In the genomic region with DNA sequence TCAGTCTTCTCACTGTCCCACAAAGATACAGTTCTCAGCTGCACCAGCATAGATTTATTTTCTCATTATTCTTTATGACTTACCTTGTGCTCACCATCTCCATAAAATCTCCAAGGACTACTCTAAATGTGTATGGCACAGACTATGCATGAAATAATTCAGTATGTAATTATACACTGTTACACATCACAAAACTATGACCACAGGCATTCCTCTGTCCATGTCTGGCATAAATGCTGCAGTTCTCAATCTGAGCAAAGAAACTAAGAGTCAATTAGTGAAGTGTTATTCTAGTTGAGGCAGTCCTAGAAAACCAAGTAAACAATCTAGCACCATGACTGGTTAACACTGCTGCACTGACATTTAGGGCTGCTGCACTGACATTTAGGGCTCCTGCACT, we compare ENCODE assay signal across 15 cellular contexts. TPM values are rescaled to one million over a fixed set of nuclear protein-coding genes. Genes with fewer than 3 reads are reported as not detected.
DNase-seq lines count a peak whose midpoint lies in the region; ATAC-seq and TF ChIP-seq lines count a peak whose summit lies in the region.
"Had no signal": no experiment of that assay in that cellular context is flagged by ENCODE, and none has a peak within 500 bp of the region (broad histone marks: within the 10 kb centered on the region; RNA-seq: fewer than 3 reads in every experiment).

No MANE protein-coding gene starts in this region.

- no peak for ATAC-seq in activated naive CD4-positive, alpha-beta T cell treated with anti-CD3 and anti-CD28 coated beads, Interleukin-2, amount 50 U/mL, for 72 hours
- ATAC-seq in WTC11, result no peak
- no peak for ATAC-seq in naive thymus-derived CD4-positive, alpha-beta T cell
- ATAC-seq: HepG2, lower lobe of right lung had no signal

- peaks cover 30% of the 10 kb centered on the region for H3K36me3 Mint-ChIP-seq in activated naive CD4-positive, alpha-beta T cell treated with anti-CD3 and anti-CD28 coated beads, Interleukin-2, amount 50 U/mL, for 24 hours
- peaks cover 36 to 52% of the 10 kb centered on the region in 2 donors for H3K36me3 Mint-ChIP-seq in activated naive CD4-positive, alpha-beta T cell treated with anti-CD3 and anti-CD28 coated beads, Interleukin-2, amount 50 U/mL, for 72 hours
- H3K36me3 Mint-ChIP-seq in WTC11, result peaks cover 62% of the 10 kb centered on the region
- H3K36me3 Mint-ChIP-seq in type B pancreatic cell, result peaks cover 23% of the 10 kb centered on the region
- peaks cover 3 to 31% (median 15%) of the 10 kb centered on the region in 5 donors for H3K36me3 Mint-ChIP-seq in naive thymus-derived CD4-positive, alpha-beta T cell

- no peaks in the 10 kb centered on the region for H3K36me3 ChIP-seq in breast epithelium
- H3K36me3 ChIP-seq in WERI-Rb-1, result peaks cover 37% of the 10 kb centered on the region
- H3K36me3 ChIP-seq in naive thymus-derived CD4-positive, alpha-beta T cell (ENCODE audit: control insufficient read depth in 2 of 3, insufficient read depth in 3 of 3, low read length in 3 of 3), result peaks cover 3 to 25% (median 9%) of the 10 kb centered on the region in 3 experiments
- H3K36me3 ChIP-seq: ovary had no signal

- H3K27me3 ChIP-seq in breast epithelium (no peaks in the 10 kb centered on the region), WERI-Rb-1 (ENCODE audit: insufficient read depth, low read depth, severe bottlenecking) (no peaks in the 10 kb centered on the region)
- no peaks in the 10 kb centered on the region for H3K27me3 ChIP-seq in naive thymus-derived CD4-positive, alpha-beta T cell (ENCODE audit: control insufficient read depth in 2 of 2, insufficient read depth in 2 of 2, low read length in 2 of 2)
- H3K27me3 ChIP-seq: ovary had no signal

- no peaks in the 10 kb centered on the region for H3K9me3 Mint-ChIP-seq in activated naive CD4-positive, alpha-beta T cell treated with anti-CD3 and anti-CD28 coated beads, Interleukin-2, amount 50 U/mL, for 24 hours
- no peaks in the 10 kb centered on the region for H3K9me3 Mint-ChIP-seq in activated naive CD4-positive, alpha-beta T cell treated with anti-CD3 and anti-CD28 coated beads, Interleukin-2, amount 50 U/mL, for 72 hours
- H3K9me3 Mint-ChIP-seq in WTC11 (no peaks in the 10 kb centered on the region), type B pancreatic cell (no peaks in the 10 kb centered on the region)
- peaks cover 0 to 6% (median 0%) of the 10 kb centered on the region in 11 donors for H3K9me3 Mint-ChIP-seq in naive thymus-derived CD4-positive, alpha-beta T cell

- TF ChIP-seq CTCF in WTC11 (IDR thresholded peaks at IDR 0.05) (no peak), type B pancreatic cell (conservative IDR thresholded peaks at IDR 0.05) (no peak), breast epithelium (IDR thresholded peaks at IDR 0.05) (no peak), WERI-Rb-1 (IDR thresholded peaks at IDR 0.05; ENCODE audit: low read depth, low read length) (no peak)

- POLR2A ChIA-PET in WTC11 (lab: Charles Lee), result no interaction called here
- POLR2A ChIA-PET in naive thymus-derived CD4-positive, alpha-beta T cell (lab: Charles Lee), result interaction anchor here (1.0 kb wide), 1 partner anchor 9 kb away, joined by 3 read pairs; no protein-coding TSS in a partner anchor

- TF ChIP-seq POLR2A in breast epithelium (IDR thresholded peaks at IDR 0.05), result no peak

- no peaks in the 10 kb centered on the region for H3K9me3 ChIP-seq in breast epithelium
- no peaks in the 10 kb centered on the region for H3K9me3 ChIP-seq in WERI-Rb-1 (ENCODE audit: severe bottlenecking)
- H3K9me3 ChIP-seq in naive thymus-derived CD4-positive, alpha-beta T cell (ENCODE audit: control insufficient read depth in 2 of 3, low read length in 3 of 3), result no peaks in the 10 kb centered on the region
- H3K9me3 ChIP-seq: lower lobe of right lung, ovary had no signal

- CTCF ChIA-PET in WTC11 (lab: Charles Lee), result no interaction called here
- CTCF ChIA-PET in naive thymus-derived CD4-positive, alpha-beta T cell (lab: Charles Lee), result interaction anchor here (0.6 to 0.9 kb wide), 2 partner anchors 28 to 535 kb away, joined by 3 to 10 read pairs; no protein-coding TSS in a partner anchor

- intact Hi-C loops in breast epithelium (cut with DNase I; ENCODE audit: low total_unique reads), result no loop called here
- intact Hi-C loops in naive thymus-derived CD4-positive, alpha-beta T cell (cut with micrococcal nuclease), result loop anchor here (10.0 kb wide), 5 partner anchors 548 to 1828 kb away; a partner anchor contains a TSS

- peak overlapping the region; percentile 97 for H3K4me3 Mint-ChIP-seq in activated naive CD4-positive, alpha-beta T cell treated with anti-CD3 and anti-CD28 coated beads, Interleukin-2, amount 50 U/mL, for 24 hours
- H3K4me3 Mint-ChIP-seq in WTC11 (no peak overlapping the region), type B pancreatic cell (no peak overlapping the region)
- peak overlapping the region in 1 of 10 donors; percentile 4 for H3K4me3 Mint-ChIP-seq in naive thymus-derived CD4-positive, alpha-beta T cell

- no peaks in the 10 kb centered on the region for H3K27me3 Mint-ChIP-seq in activated naive CD4-positive, alpha-beta T cell treated with anti-CD3 and anti-CD28 coated beads, Interleukin-2, amount 50 U/mL, for 24 hours
- peaks cover 3% of the 10 kb centered on the region for H3K27me3 Mint-ChIP-seq in WTC11 (ENCODE audit: low read depth)
- H3K27me3 Mint-ChIP-seq in type B pancreatic cell, result peaks cover 3% of the 10 kb centered on the region
- H3K27me3 Mint-ChIP-seq in naive thymus-derived CD4-positive, alpha-beta T cell, result peaks cover 0 to 5% (median 0%) of the 10 kb centered on the region in 5 donors

- no peak overlapping the region for H3K4me3 ChIP-seq in breast epithelium
- no peak overlapping the region for H3K4me3 ChIP-seq in WERI-Rb-1 (ENCODE audit: low read depth, low read length)
- H3K4me3 ChIP-seq in naive thymus-derived CD4-positive, alpha-beta T cell (ENCODE audit: low read length), result no peak overlapping the region
- H3K4me3 ChIP-seq: lower lobe of right lung, ovary had no signal

- H3K27ac ChIP-seq in breast epithelium (no peak overlapping the region), WERI-Rb-1 (no peak overlapping the region)
- no peak overlapping the region for H3K27ac ChIP-seq in naive thymus-derived CD4-positive, alpha-beta T cell (ENCODE audit: low read depth, low read length)
- H3K27ac ChIP-seq: lower lobe of right lung, ovary had no signal

- peaks cover 0 to 5% of the 10 kb centered on the region in 2 donors for H3K4me1 ChIP-seq in breast epithelium
- peaks cover 7 to 13% of the 10 kb centered on the region in 2 donors for H3K4me1 ChIP-seq in naive thymus-derived CD4-positive, alpha-beta T cell (ENCODE audit: control insufficient read depth in 2 of 2, insufficient read depth in 2 of 2, low read length in 2 of 2)

- peak overlapping the region; percentile 46 for H3K27ac Mint-ChIP-seq in activated naive CD4-positive, alpha-beta T cell treated with anti-CD3 and anti-CD28 coated beads, Interleukin-2, amount 50 U/mL, for 24 hours
- H3K27ac Mint-ChIP-seq in activated naive CD4-positive, alpha-beta T cell treated with anti-CD3 and anti-CD28 coated beads, Interleukin-2, amount 50 U/mL, for 72 hours, result peak overlapping the region in 1 of 2 donors; percentile 63
- H3K27ac Mint-ChIP-seq in WTC11 (peak overlapping the region; percentile 4), type B pancreatic cell (peak overlapping the region; percentile 67)
- H3K27ac Mint-ChIP-seq in naive thymus-derived CD4-positive, alpha-beta T cell, result peak overlapping the region in 4 of 9 donors; percentile 9 to 59 (median 38)

- H3K4me1 Mint-ChIP-seq in activated naive CD4-positive, alpha-beta T cell treated with anti-CD3 and anti-CD28 coated beads, Interleukin-2, amount 50 U/mL, for 24 hours, result peaks cover 41% of the 10 kb centered on the region
- peaks cover 10% of the 10 kb centered on the region for H3K4me1 Mint-ChIP-seq in WTC11
- peaks cover 12% of the 10 kb centered on the region for H3K4me1 Mint-ChIP-seq in type B pancreatic cell (ENCODE audit: unreplicated experiment)
- H3K4me1 Mint-ChIP-seq in naive thymus-derived CD4-positive, alpha-beta T cell, result peaks cover 14 to 44% (median 27%) of the 10 kb centered on the region in 7 donors

- no peak for DNase-seq in activated naive CD4-positive, alpha-beta T cell treated with anti-CD3 and anti-CD28 coated beads, Interleukin-2, amount 50 U/mL, for 72 hours (ENCODE audit: low spot score in 2 of 2)
- DNase-seq in WTC11 (ENCODE audit: low spot score) (no peak), fibroblast of gingiva (ENCODE audit: low read depth) (peak; percentile 30), type B pancreatic cell (ENCODE audit: extremely low spot score, unreplicated experiment) (no peak), breast epithelium (ENCODE audit: low spot score in 2 of 2) (no peak), WERI-Rb-1 (no peak)
- no peak for DNase-seq in naive thymus-derived CD4-positive, alpha-beta T cell
- DNase-seq: activated CD4-positive, alpha-beta T cell treated with anti-CD3 and anti-CD28 coated beads, Interleukin-2, amount 50 U/mL, for 4 hours; hippocampal formation; lower lobe of right lung; NK-92 treated with Interleukin-12 subunit alpha and Interleukin-12 subunit beta, amount 100 ng/mL, for 24 hours; ovary; stimulated activated CD4-positive, alpha-beta T cell treated with anti-CD3 and anti-CD28 coated beads, Interleukin-1b, Interleukin-23, amount 100 ng/mL, for 48 hours had no signal

TF ChIP-seq in WTC11, 78 proteins besides CTCF, POLR2A, EP300 and RAD21 (continues in another document):
- TF ChIP-seq KAT7 (CRISPR knock-in tag; IDR thresholded peaks at IDR 0.05; ENCODE audit: borderline replicate concordance), result no peak
- TF ChIP-seq, protein P1, sequence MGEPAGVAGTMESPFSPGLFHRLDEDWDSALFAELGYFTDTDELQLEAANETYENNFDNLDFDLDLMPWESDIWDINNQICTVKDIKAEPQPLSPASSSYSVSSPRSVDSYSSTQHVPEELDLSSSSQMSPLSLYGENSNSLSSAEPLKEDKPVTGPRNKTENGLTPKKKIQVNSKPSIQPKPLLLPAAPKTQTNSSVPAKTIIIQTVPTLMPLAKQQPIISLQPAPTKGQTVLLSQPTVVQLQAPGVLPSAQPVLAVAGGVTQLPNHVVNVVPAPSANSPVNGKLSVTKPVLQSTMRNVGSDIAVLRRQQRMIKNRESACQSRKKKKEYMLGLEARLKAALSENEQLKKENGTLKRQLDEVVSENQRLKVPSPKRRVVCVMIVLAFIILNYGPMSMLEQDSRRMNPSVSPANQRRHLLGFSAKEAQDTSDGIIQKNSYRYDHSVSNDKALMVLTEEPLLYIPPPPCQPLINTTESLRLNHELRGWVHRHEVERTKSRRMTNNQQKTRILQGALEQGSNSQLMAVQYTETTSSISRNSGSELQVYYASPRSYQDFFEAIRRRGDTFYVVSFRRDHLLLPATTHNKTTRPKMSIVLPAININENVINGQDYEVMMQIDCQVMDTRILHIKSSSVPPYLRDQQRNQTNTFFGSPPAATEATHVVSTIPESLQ (CRISPR knock-in tag; IDR thresholded peaks at IDR 0.05), result no peak

RNA-seq across cellular contexts. Expression of a gene that starts 2.7 kb away (rescaled TPM):
- total RNA-seq in activated naive CD4-positive, alpha-beta T cell treated with anti-CD3 and anti-CD28 coated beads, Interleukin-2, amount 50 U/mL, for 72 hours, result 100 to 1,000 TPM; 172 to 188 TPM
- total RNA-seq in WTC11 (2021) (215 to 249 TPM (median 217 TPM) in 3 replicates), type B pancreatic cell (ENCODE audit: low replicate concordance) (111 and 150 TPM in 2 replicates), breast epithelium (10 to 100 TPM; 18.1 to 33.8 (median 30.5) TPM)
- total RNA-seq in naive thymus-derived CD4-positive, alpha-beta T cell, result 100 to 1,000 TPM in 3 of 5 experiments, 10 to 100 TPM in 2; 40.4 to 130 (median 114) TPM
- polyA plus RNA-seq in naive thymus-derived CD4-positive, alpha-beta T cell, result 100 to 1,000 TPM in 1 of 2 donors, 10 to 100 TPM in 1; 68.1 to 115 TPM
